ENCODE assay signal across 1 cellular context in the genomic region with DNA sequence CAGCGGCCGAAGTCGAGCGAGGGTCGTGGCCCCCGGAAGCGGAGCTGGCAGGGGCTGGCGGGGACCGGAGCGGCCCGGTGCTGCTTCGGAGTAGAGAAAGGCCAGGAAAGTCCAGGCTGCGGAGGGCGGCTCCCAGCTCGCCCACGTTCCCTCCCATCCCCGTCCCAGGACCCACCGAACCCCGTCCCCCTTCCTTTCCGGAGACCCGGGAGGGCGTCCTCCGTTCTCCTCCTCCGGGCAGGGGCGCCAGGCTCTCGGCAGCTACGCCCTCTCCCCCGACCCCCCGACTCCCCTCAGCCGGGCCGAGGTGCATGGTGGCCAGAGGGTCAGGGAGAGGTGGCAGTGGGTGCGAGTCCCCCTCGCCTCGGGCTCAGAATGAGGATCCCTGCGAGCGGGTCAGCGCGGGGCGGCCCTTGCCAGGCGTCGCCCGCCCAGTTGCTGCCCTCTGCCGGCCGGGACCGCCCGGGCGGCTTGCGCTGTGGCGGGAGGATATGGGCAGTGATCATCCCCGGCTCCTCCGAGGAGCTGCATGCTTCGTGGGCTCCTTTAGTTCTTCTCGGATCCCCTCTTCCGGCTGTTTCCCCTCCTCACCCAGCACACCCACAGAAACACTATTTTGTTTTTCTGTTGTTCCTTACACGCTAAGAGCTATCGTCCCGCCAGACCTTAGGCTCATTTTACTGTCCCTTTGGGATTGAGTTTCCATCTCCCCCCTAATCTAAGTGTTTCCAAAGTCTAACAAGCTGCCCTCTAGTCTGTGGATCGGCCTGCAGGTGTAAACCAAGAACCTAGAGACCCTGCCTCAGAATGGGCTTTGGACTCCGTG.
TF ChIP-seq lines count a peak whose summit lies in the region.

No MANE protein-coding gene starts in this region.

TF ChIP-seq in H1, 55 proteins besides CTCF, POLR2A, EP300 and RAD21:
- TF ChIP-seq POLR2AphosphoS5 (IDR thresholded peaks at IDR 0.05; ENCODE audit: low read depth, low read length) (no peak), RBBP5 (IDR thresholded peaks at IDR 0.05; ENCODE audit: borderline replicate concordance, low read depth, low read length) (0 out of 2 replicates have a peak, but pooled peaks have one; percentile 66), SP2 (IDR thresholded peaks at IDR 0.05; ENCODE audit: low read length) (no peak), ASH2L (IDR thresholded peaks at IDR 0.05; ENCODE audit: low read length) (peak; percentile 54), TAF1 (IDR thresholded peaks at IDR 0.05; ENCODE audit: low read depth, low read length) (peak; percentile 13; the same call in 1 of the 2 replicates), YY1 (IDR thresholded peaks at IDR 0.05; ENCODE audit: low read depth, low read length) (peak; percentile 65; the same call in 1 of the 2 replicates), TBP (IDR thresholded peaks at IDR 0.05; ENCODE audit: low read depth, low read length) (0 out of 2 replicates have a peak, but pooled peaks have one; percentile 26), TCF12 (IDR thresholded peaks at IDR 0.05; ENCODE audit: low read depth, low read length) (no peak), CTBP2 (IDR thresholded peaks at IDR 0.05; ENCODE audit: borderline replicate concordance, insufficient read depth, insufficient read length, low read length) (no peak), EZH2 (IDR thresholded peaks at IDR 0.05; ENCODE audit: low read depth, low read length, severe bottlenecking) (no peak), KDM4A (IDR thresholded peaks at IDR 0.05; ENCODE audit: low read depth, low read length, severe bottlenecking) (peak; percentile 97)
- TF ChIP-seq, protein P1, sequence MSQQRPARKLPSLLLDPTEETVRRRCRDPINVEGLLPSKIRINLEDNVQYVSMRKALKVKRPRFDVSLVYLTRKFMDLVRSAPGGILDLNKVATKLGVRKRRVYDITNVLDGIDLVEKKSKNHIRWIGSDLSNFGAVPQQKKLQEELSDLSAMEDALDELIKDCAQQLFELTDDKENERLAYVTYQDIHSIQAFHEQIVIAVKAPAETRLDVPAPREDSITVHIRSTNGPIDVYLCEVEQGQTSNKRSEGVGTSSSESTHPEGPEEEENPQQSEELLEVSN (IDR thresholded peaks at IDR 0.05), result peak; percentile 59
- TF ChIP-seq, protein P2, sequence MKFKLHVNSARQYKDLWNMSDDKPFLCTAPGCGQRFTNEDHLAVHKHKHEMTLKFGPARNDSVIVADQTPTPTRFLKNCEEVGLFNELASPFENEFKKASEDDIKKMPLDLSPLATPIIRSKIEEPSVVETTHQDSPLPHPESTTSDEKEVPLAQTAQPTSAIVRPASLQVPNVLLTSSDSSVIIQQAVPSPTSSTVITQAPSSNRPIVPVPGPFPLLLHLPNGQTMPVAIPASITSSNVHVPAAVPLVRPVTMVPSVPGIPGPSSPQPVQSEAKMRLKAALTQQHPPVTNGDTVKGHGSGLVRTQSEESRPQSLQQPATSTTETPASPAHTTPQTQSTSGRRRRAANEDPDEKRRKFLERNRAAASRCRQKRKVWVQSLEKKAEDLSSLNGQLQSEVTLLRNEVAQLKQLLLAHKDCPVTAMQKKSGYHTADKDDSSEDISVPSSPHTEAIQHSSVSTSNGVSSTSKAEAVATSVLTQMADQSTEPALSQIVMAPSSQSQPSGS (IDR thresholded peaks at IDR 0.05; ENCODE audit: low read length), result no peak
